1 cellular context compared by ENCODE assay signal in genomic region chr17:31593806-31594205, GRCh38.
TF ChIP-seq lines count a peak whose summit lies in the region.

No MANE protein-coding gene starts in this region.

TF ChIP-seq in HepG2, 621 proteins besides CTCF, POLR2A, EP300 and RAD21 (continued from another document):
- TF ChIP-seq ZNF687 (CRISPR knock-in tag; IDR thresholded peaks at IDR 0.05) = peak; percentile 23; the same call in 1 of the 2 replicates
- TF ChIP-seq TEAD3 (CRISPR knock-in tag; optimal IDR thresholded peaks at IDR 0.05; ENCODE audit: borderline replicate concordance) = peak; percentile 33
- TF ChIP-seq ZFX (CRISPR knock-in tag; IDR thresholded peaks at IDR 0.05; ENCODE audit: low read depth) = 0 out of 2 replicates have a peak, but pooled peaks have one; percentile 29
